26 cellular contexts compared by ENCODE assay signal in the genomic region with DNA sequence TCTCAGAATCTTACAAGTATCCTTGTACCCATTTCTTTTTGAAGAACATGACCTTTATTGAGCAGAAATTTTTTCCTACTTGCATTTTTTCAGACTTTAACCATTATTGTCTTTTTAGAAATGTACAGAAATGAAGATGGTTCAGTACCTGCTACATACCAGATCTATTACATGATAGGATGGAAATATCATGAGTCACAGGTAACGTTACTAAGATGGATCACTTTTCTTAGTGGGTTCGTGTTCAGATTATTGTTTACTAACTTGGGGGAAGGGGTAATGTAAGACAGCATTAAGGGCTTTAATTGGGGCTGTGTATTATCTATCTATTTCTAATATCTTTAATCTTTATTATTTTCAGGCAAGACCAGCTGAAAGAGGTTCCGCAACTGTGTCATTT. TPM values are rescaled to one million over a fixed set of nuclear protein-coding genes. Genes with fewer than 3 reads are reported as not detected.
DNase-seq lines count a peak whose midpoint lies in the region; ATAC-seq and TF ChIP-seq lines count a peak whose summit lies in the region.
"Had no signal": no experiment of that assay in that cellular context is flagged by ENCODE, and none has a peak within 500 bp of the region (broad histone marks: within the 10 kb centered on the region; RNA-seq: fewer than 3 reads in every experiment).

No MANE protein-coding gene starts in this region.

- DNase-seq in activated CD4-positive, alpha-beta T cell treated with anti-CD3 and anti-CD28 coated beads for 36 hours = no peak
- no peak for DNase-seq in activated CD4-positive, alpha-beta T cell treated with anti-CD3 and anti-CD28 coated beads, Interleukin-2, amount 10 ng/mL, durations not matched to agents 7 days and 5 days
- DNase-seq in natural killer cell (no peak), iris pigment epithelial cell (ENCODE audit: low read depth) (peak; percentile 30), NOMO-1 treated with DMSO at 0.1 percent for 48 hours (lab: John Stamatoyannopoulos, UW; ENCODE audit: unreplicated experiment) (no peak), HK-2 (ENCODE audit: unreplicated experiment) (no peak), islet precursor cell (no peak)
- no peak for DNase-seq in natural killer cell treated with Interleukin-12 subunit alpha and Interleukin-12 subunit beta and Interleukin-15 and Interleukin-18, amount 100 ng/mL, for 72 hours (ENCODE audit: low spot score)
- DNase-seq: activated CD4-positive, alpha-beta T cell treated with anti-CD3 and anti-CD28 coated beads for 4 hours; activated gamma-delta T cell; amygdala; Calu3; DMS79; GF-D8; H9; hypothalamus; NCI-H1048; NCI-H1694; NCI-H446 treated with DMSO at 0.1 percent for 48 hours; pancreas; retina; stimulated activated naive CD4-positive, alpha-beta T cell treated with Interleukin-2 at 50 U/mL for 16 hours; T-helper 2 cell had no signal

- no peak for TF ChIP-seq CTCF in natural killer cell (IDR thresholded peaks at IDR 0.05)

- H3K4me1 Mint-ChIP-seq in activated CD4-positive, alpha-beta T cell treated with anti-CD3 and anti-CD28 coated beads for 36 hours = peaks cover 26% of the 10 kb centered on the region
- no peaks in the 10 kb centered on the region for H3K4me1 Mint-ChIP-seq in activated CD4-positive, alpha-beta T cell treated with anti-CD3 and anti-CD28 coated beads, Interleukin-2, amount 10 ng/mL, durations not matched to agents 7 days and 5 days
- no peaks in the 10 kb centered on the region for H3K4me1 Mint-ChIP-seq in natural killer cell
- H3K4me1 Mint-ChIP-seq in natural killer cell treated with Interleukin-12 subunit alpha and Interleukin-12 subunit beta and Interleukin-15 and Interleukin-18, amount 100 ng/mL, for 72 hours (ENCODE audit: low read depth in 2 of 2) = no peaks in the 10 kb centered on the region
- H3K4me1 Mint-ChIP-seq: H9, neural crest cell had no signal

- ATAC-seq in activated CD4-positive, alpha-beta T cell treated with anti-CD3 and anti-CD28 coated beads for 36 hours = peak; percentile 62
- no peak for ATAC-seq in natural killer cell
- ATAC-seq in natural killer cell treated with Interleukin-12 subunit alpha and Interleukin-12 subunit beta and Interleukin-15 and Interleukin-18, amount 100 ng/mL, for 72 hours = no peak
- ATAC-seq: K562, left lobe of liver, pancreas had no signal

- POLR2A ChIA-PET in activated CD4-positive, alpha-beta T cell treated with anti-CD3 and anti-CD28 coated beads for 36 hours (lab: Charles Lee) = no interaction called here
- POLR2A ChIA-PET in activated CD4-positive, alpha-beta T cell treated with anti-CD3 and anti-CD28 coated beads, Interleukin-2, amount 10 ng/mL, durations not matched to agents 7 days and 5 days (lab: Charles Lee) = no interaction called here

- intact Hi-C loops in activated CD4-positive, alpha-beta T cell treated with anti-CD3 and anti-CD28 coated beads for 36 hours (cut with DNase I, micrococcal nuclease) = loop anchor here (2.0 kb wide), 1 partner anchor 32 kb away; a partner anchor contains a TSS
- intact Hi-C loops in natural killer cell (cut with micrococcal nuclease) = no loop called here

- CTCF ChIA-PET in activated CD4-positive, alpha-beta T cell treated with anti-CD3 and anti-CD28 coated beads for 36 hours (lab: Charles Lee) = interaction anchor here (0.5 to 2.7 kb wide), 3 partner anchors 11 to 64 kb away, joined by 3 to 8 read pairs (median 3); no protein-coding TSS in a partner anchor
- CTCF ChIA-PET in activated CD4-positive, alpha-beta T cell treated with anti-CD3 and anti-CD28 coated beads, Interleukin-2, amount 10 ng/mL, durations not matched to agents 7 days and 5 days (lab: Charles Lee) = no interaction called here

- H3K9me3 Mint-ChIP-seq in activated CD4-positive, alpha-beta T cell treated with anti-CD3 and anti-CD28 coated beads for 36 hours (ENCODE audit: low read depth) = no peaks in the 10 kb centered on the region
- H3K9me3 Mint-ChIP-seq in activated CD4-positive, alpha-beta T cell treated with anti-CD3 and anti-CD28 coated beads, Interleukin-2, amount 10 ng/mL, durations not matched to agents 7 days and 5 days = no peaks in the 10 kb centered on the region
- H3K9me3 Mint-ChIP-seq in natural killer cell = no peaks in the 10 kb centered on the region
- H3K9me3 Mint-ChIP-seq in natural killer cell treated with Interleukin-12 subunit alpha and Interleukin-12 subunit beta and Interleukin-15 and Interleukin-18, amount 100 ng/mL, for 72 hours = no peaks in the 10 kb centered on the region
- H3K9me3 Mint-ChIP-seq: H9, neural crest cell had no signal

- H3K36me3 Mint-ChIP-seq in activated CD4-positive, alpha-beta T cell treated with anti-CD3 and anti-CD28 coated beads for 36 hours (ENCODE audit: low read depth) = peaks cover 35% of the 10 kb centered on the region
- H3K36me3 Mint-ChIP-seq in activated CD4-positive, alpha-beta T cell treated with anti-CD3 and anti-CD28 coated beads, Interleukin-2, amount 10 ng/mL, durations not matched to agents 7 days and 5 days (ENCODE audit: low read depth) = peaks cover 38% of the 10 kb centered on the region
- peaks cover 17% of the 10 kb centered on the region for H3K36me3 Mint-ChIP-seq in natural killer cell
- peaks cover 19% of the 10 kb centered on the region for H3K36me3 Mint-ChIP-seq in natural killer cell treated with Interleukin-12 subunit alpha and Interleukin-12 subunit beta and Interleukin-15 and Interleukin-18, amount 100 ng/mL, for 72 hours

- no peak overlapping the region for H3K4me3 Mint-ChIP-seq in activated CD4-positive, alpha-beta T cell treated with anti-CD3 and anti-CD28 coated beads for 36 hours
- H3K4me3 Mint-ChIP-seq in activated CD4-positive, alpha-beta T cell treated with anti-CD3 and anti-CD28 coated beads, Interleukin-2, amount 10 ng/mL, durations not matched to agents 7 days and 5 days = no peak overlapping the region
- no peak overlapping the region for H3K4me3 Mint-ChIP-seq in natural killer cell
- no peak overlapping the region for H3K4me3 Mint-ChIP-seq in natural killer cell treated with Interleukin-12 subunit alpha and Interleukin-12 subunit beta and Interleukin-15 and Interleukin-18, amount 100 ng/mL, for 72 hours
- H3K4me3 Mint-ChIP-seq: H9, neural crest cell had no signal

- no peaks in the 10 kb centered on the region for H3K27me3 Mint-ChIP-seq in activated CD4-positive, alpha-beta T cell treated with anti-CD3 and anti-CD28 coated beads for 36 hours
- no peaks in the 10 kb centered on the region for H3K27me3 Mint-ChIP-seq in activated CD4-positive, alpha-beta T cell treated with anti-CD3 and anti-CD28 coated beads, Interleukin-2, amount 10 ng/mL, durations not matched to agents 7 days and 5 days
- no peaks in the 10 kb centered on the region for H3K27me3 Mint-ChIP-seq in natural killer cell (ENCODE audit: low read depth in 2 of 2)
- H3K27me3 Mint-ChIP-seq in natural killer cell treated with Interleukin-12 subunit alpha and Interleukin-12 subunit beta and Interleukin-15 and Interleukin-18, amount 100 ng/mL, for 72 hours = no peaks in the 10 kb centered on the region

- H3K27ac Mint-ChIP-seq in activated CD4-positive, alpha-beta T cell treated with anti-CD3 and anti-CD28 coated beads for 36 hours = peak overlapping the region; percentile 76
- no peak overlapping the region for H3K27ac Mint-ChIP-seq in activated CD4-positive, alpha-beta T cell treated with anti-CD3 and anti-CD28 coated beads, Interleukin-2, amount 10 ng/mL, durations not matched to agents 7 days and 5 days
- H3K27ac Mint-ChIP-seq in natural killer cell = peak overlapping the region; percentile 24 to 31
- no peak overlapping the region for H3K27ac Mint-ChIP-seq in natural killer cell treated with Interleukin-12 subunit alpha and Interleukin-12 subunit beta and Interleukin-15 and Interleukin-18, amount 100 ng/mL, for 72 hours

RNA-seq across cellular contexts. Expression of a gene that starts 31.9 kb away (rescaled TPM):
- total RNA-seq in activated CD4-positive, alpha-beta T cell treated with anti-CD3 and anti-CD28 coated beads for 36 hours = 10 to 100 TPM; 22.0 to 24.3 TPM
- total RNA-seq in activated CD4-positive, alpha-beta T cell treated with anti-CD3 and anti-CD28 coated beads, Interleukin-2, amount 10 ng/mL, durations not matched to agents 7 days and 5 days = 10 to 100 TPM; 21.2 to 25.4 TPM
- 10 to 100 TPM; 63.4 to 75.9 (median 63.7) TPM for total RNA-seq in natural killer cell
- 10 to 100 TPM; 26.9 to 44.6 TPM for total RNA-seq in natural killer cell treated with Interleukin-12 subunit alpha and Interleukin-12 subunit beta and Interleukin-15 and Interleukin-18, amount 100 ng/mL, for 72 hours

RNA-seq across cellular contexts. Expression of a gene that starts 32.0 kb away (rescaled TPM):
- total RNA-seq in activated CD4-positive, alpha-beta T cell treated with anti-CD3 and anti-CD28 coated beads for 36 hours = 10 to 100 TPM; 22.0 to 23.1 TPM
- 10 to 100 TPM; 12.4 to 12.7 TPM for total RNA-seq in activated CD4-positive, alpha-beta T cell treated with anti-CD3 and anti-CD28 coated beads, Interleukin-2, amount 10 ng/mL, durations not matched to agents 7 days and 5 days
- total RNA-seq in natural killer cell = 10 to 100 TPM in 2 of 3 donors, 1 to 10 TPM in 1; 8.4 to 11.1 (median 10.0) TPM
- total RNA-seq in natural killer cell treated with Interleukin-12 subunit alpha and Interleukin-12 subunit beta and Interleukin-15 and Interleukin-18, amount 100 ng/mL, for 72 hours = 10 to 100 TPM; 18.2 to 31.7 TPM

Comparison
In these comparisons a context has a peak if more than half of its experiments do, and no peak if none do; other contexts are left out.
1. H3K27ac Mint-ChIP-seq: peak in activated CD4-positive, alpha-beta T cell treated with anti-CD3 and anti-CD28 coated beads for 36 hours (single experiment) and natural killer cell (2 of 2); none in activated CD4-positive, alpha-beta T cell treated with anti-CD3 and anti-CD28 coated beads, Interleukin-2, amount 10 ng/mL, durations not matched to agents 7 days and 5 days (single experiment) and natural killer cell treated with Interleukin-12 subunit alpha and Interleukin-12 subunit beta and Interleukin-15 and Interleukin-18, amount 100 ng/mL, for 72 hours (0 of 2).